ENCODE assay signal across 12 cellular contexts in the genomic region with DNA sequence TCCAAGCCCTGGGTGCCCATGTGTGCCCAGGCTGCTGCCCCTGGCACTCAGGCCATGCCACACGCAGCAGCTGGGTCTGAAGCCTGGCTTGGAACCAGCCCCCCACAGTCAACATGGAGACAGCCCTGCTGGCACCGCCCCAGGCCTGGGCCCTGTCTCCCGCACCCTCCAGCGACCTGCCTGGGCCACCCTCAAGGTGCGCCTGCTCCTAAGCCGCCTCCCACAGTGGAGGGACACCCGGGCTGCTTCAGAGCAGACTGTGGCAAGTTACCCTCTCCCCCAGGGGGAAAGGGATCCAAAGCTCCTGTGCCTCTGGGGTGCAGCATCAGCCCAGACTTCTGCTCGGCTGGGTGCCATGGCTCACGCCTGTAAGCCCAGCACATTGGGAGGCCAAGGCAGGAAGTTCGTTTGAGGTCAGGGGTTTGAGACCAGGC. TPM values are rescaled to one million over a fixed set of nuclear protein-coding genes. Genes with fewer than 3 reads are reported as not detected.
DNase-seq lines count a peak whose midpoint lies in the region; ATAC-seq and TF ChIP-seq lines count a peak whose summit lies in the region.
"Had no signal": no experiment of that assay in that cellular context is flagged by ENCODE, and none has a peak within 500 bp of the region (broad histone marks: within the 10 kb centered on the region; RNA-seq: fewer than 3 reads in every experiment).

No MANE protein-coding gene starts in this region.

- H2AFZ ChIP-seq in parathyroid adenoma = no peak overlapping the region

- ATAC-seq in RWPE2 (ENCODE audit: low read depth) (no peak), HG03175 (IDR thresholded peaks at IDR 0.05; ENCODE audit: unreplicated experiment) (no peak), GM18498 (IDR thresholded peaks at IDR 0.05; ENCODE audit: unreplicated experiment) (no peak), left lobe of liver (no peak)

- WGBS in esophagus, 2 donors = 63 to 65% methylated on average over 10 of the region's 10 CpGs

- H3K27me3 ChIP-seq in RWPE2 (ENCODE audit: insufficient read depth, poor library complexity, severe bottlenecking) = no peaks in the 10 kb centered on the region
- no peaks in the 10 kb centered on the region for H3K27me3 ChIP-seq in esophagus (ENCODE audit: control insufficient read depth in 1 of 2, insufficient read depth in 2 of 2, low read length in 2 of 2)
- no peaks in the 10 kb centered on the region for H3K27me3 ChIP-seq in parathyroid adenoma (ENCODE audit: control insufficient read depth, insufficient read depth, low read length)

- no peak overlapping the region for H3K9ac ChIP-seq in parathyroid adenoma

- H3K27ac ChIP-seq in C4-2B (peak overlapping the region; percentile 86), RWPE2 (ENCODE audit: poor library complexity, severe bottlenecking) (peak overlapping the region; percentile 0), esophagus (ENCODE audit: low read depth in 2 of 2, low read length in 1 of 2) (peak overlapping the region; percentile 19 to 42), parathyroid adenoma (peak overlapping the region; percentile 71)

- H3K9me3 ChIP-seq in RWPE2 (ENCODE audit: severe bottlenecking) (no peaks in the 10 kb centered on the region), esophagus (ENCODE audit: control insufficient read depth in 2 of 2, insufficient read depth in 1 of 2, low read depth in 1 of 2, low read length in 1 of 2) (no peaks in the 10 kb centered on the region), parathyroid adenoma (ENCODE audit: control insufficient read depth, low read length) (no peaks in the 10 kb centered on the region)

- H3K79me2 ChIP-seq in parathyroid adenoma = peaks cover 54% of the 10 kb centered on the region

- H3K36me3 ChIP-seq in RWPE2 (ENCODE audit: low read depth) (no peaks in the 10 kb centered on the region; the same call in 1 of the 2 replicates), esophagus (ENCODE audit: control insufficient read depth in 2 of 2, insufficient read depth in 2 of 2, low read length in 1 of 2) (no peaks in the 10 kb centered on the region), parathyroid adenoma (ENCODE audit: control insufficient read depth, insufficient read depth, low read length) (no peaks in the 10 kb centered on the region)

- H3K4me2 ChIP-seq in parathyroid adenoma (ENCODE audit: low read length) = no peak overlapping the region

- TF ChIP-seq CTCF in C4-2B (conservative IDR thresholded peaks at IDR 0.05) = no peak
- TF ChIP-seq CTCF in RWPE2 (IDR thresholded peaks at IDR 0.05; ENCODE audit: poor library complexity, severe bottlenecking) = no peak
- no peak for TF ChIP-seq CTCF in parathyroid adenoma (IDR thresholded peaks at IDR 0.05)

- no peak overlapping the region for H3K4me3 ChIP-seq in RWPE2 (ENCODE audit: severe bottlenecking)
- H3K4me3 ChIP-seq in esophagus (ENCODE audit: low read depth in 1 of 2, low read length in 2 of 2) = no peak overlapping the region
- no peak overlapping the region for H3K4me3 ChIP-seq in parathyroid adenoma (ENCODE audit: low read depth, low read length)

- H3K4me1 ChIP-seq in RWPE2 (ENCODE audit: insufficient read depth, poor library complexity, severe bottlenecking) (peaks cover 9% of the 10 kb centered on the region), esophagus (ENCODE audit: control insufficient read depth in 2 of 2, insufficient read depth in 2 of 2, low read length in 1 of 2) (peaks cover 30 to 54% of the 10 kb centered on the region in 2 donors), parathyroid adenoma (peaks cover 72% of the 10 kb centered on the region)

- no peak for DNase-seq in RWPE2 (ENCODE audit: low spot score)
- no peak for DNase-seq in GOT3 (lab: John Stamatoyannopoulos, UW)
- no peak for DNase-seq in left lobe of liver (ENCODE audit: low spot score)
- DNase-seq: activated CD8-positive, alpha-beta memory T cell treated with anti-CD3 and anti-CD28 coated beads, Interleukin-2, amount 50 U/mL, for 48 hours; kidney glomerular epithelial cell; NCI-H187; stimulated activated CD4-positive, alpha-beta T cell treated with anti-CD3 and anti-CD28 coated beads, Interleukin-2, amount 100 ng/mL, for 48 hours had no signal

RNA-seq across cellular contexts. Expression of gene ELL, which starts 15.8 kb away (rescaled TPM):
- 1 to 10 TPM; 7.1 to 9.1 TPM for polyA plus RNA-seq in esophagus
- 11.2 TPM for total RNA-seq in left lobe of liver

RNA-seq across cellular contexts. Expression of gene FKBP8, which starts 37.3 kb away (rescaled TPM):
- 100 to 1,000 TPM; 175 to 269 TPM for polyA plus RNA-seq in esophagus
- 116 TPM for total RNA-seq in left lobe of liver

RNA-seq across cellular contexts. Expression of gene KXD1, which starts 51.6 kb away (rescaled TPM):
- polyA plus RNA-seq in esophagus = 10 to 100 TPM; 43.7 to 68.1 TPM
- total RNA-seq in left lobe of liver = 30.4 TPM

Comparison
In these comparisons a context has a peak if more than half of its experiments do, and no peak if none do; other contexts are left out.
1. H3K27ac ChIP-seq: peak in every context shown above with its lines; median percentile 86 in C4-2B; 71 in parathyroid adenoma; 30 in esophagus; 0 in RWPE2.